27 cellular contexts compared by ENCODE assay signal in genomic region chr2:208726242-208726641, GRCh38.
"Had no signal": no experiment of that assay in that cellular context is flagged by ENCODE, and none has a peak within 500 bp of the region (broad histone marks: within the 10 kb centered on the region; RNA-seq: fewer than 3 reads in every experiment).

No MANE protein-coding gene starts in this region.

- FAIRE-seq: urothelium cell line had no signal

- H3K27ac ChIP-seq: stomach, suprapubic skin, testis, thoracic aorta, thyroid gland, tibial artery, tibial nerve, transverse colon, upper lobe of left lung, upper lobe of right lung, uterus, vagina had no signal

- H3K36me3 ChIP-seq: stomach, suprapubic skin, thoracic aorta, thyroid gland, tibial artery, tibial nerve, transverse colon, upper lobe of left lung, upper lobe of right lung, uterus, vagina had no signal

- ATAC-seq: stimulated activated effector memory CD8-positive, alpha-beta T cell treated with anti-CD3 and anti-CD28 coated beads, Interleukin-12 subunit alpha, Interleukin-12 subunit beta, amount 100 ng/mL, for 72 hours; stimulated activated memory B cell treated with anti-CD40 and anti-IgM and Interleukin-4, amounts not matched to agents 10 μg/mL and 1 μg/mL and 100 μg/mL, for 72 hours; stimulated activated naive B cell treated with anti-CD40 and anti-IgM and Interleukin-4, amounts not matched to agents 10 μg/mL and 1 μg/mL and 100 μg/mL, for 72 hours; stimulated activated naive CD8-positive, alpha-beta T cell treated with anti-CD3 and anti-CD28 coated beads, Interleukin-15, amount 100 ng/mL, for 72 hours; stimulated activated naive CD8-positive, alpha-beta T cell treated with anti-CD3 and anti-CD28 coated beads, Interleukin-15, Interleukin-2, amounts not matched to agents 100 U/mL and 50 U/mL, for 24 hours; upper lobe of right lung had no signal

- H3K4me3 ChIP-seq: stomach, suprapubic skin, testis, thoracic aorta, thyroid gland, tibial artery, tibial nerve, transverse colon, upper lobe of left lung, upper lobe of right lung, uterus, vagina had no signal

- H3K4me1 ChIP-seq: stomach, suprapubic skin, testis, thyroid gland, tibial artery, tibial nerve, upper lobe of left lung, upper lobe of right lung, uterus, vagina had no signal

- H3K9me3 ChIP-seq: suprapubic skin, testis, thoracic aorta, thyroid gland, tibial artery, tibial nerve, transverse colon, upper lobe of left lung, upper lobe of right lung, uterus, vagina had no signal

- H3K27me3 ChIP-seq: stomach, suprapubic skin, testis, thyroid gland, tibial artery, tibial nerve, transverse colon, upper lobe of left lung, upper lobe of right lung, uterus, vagina had no signal

- DNase-seq: stimulated activated CD4-positive, alpha-beta T cell treated with anti-CD3 and anti-CD28 coated beads, Interleukin-2, amount 100 ng/mL, for 48 hours; stimulated activated CD4-positive, alpha-beta T cell treated with anti-CD3 and anti-CD28 coated beads, Interleukin-4, amount 100 ng/mL, for 1 hour; stimulated activated CD4-positive, alpha-beta T cell treated with anti-CD3 and anti-CD28 coated beads, Interleukin-4, amount 100 ng/mL, for 24 hours; stimulated activated CD4-positive, alpha-beta T cell treated with anti-CD3 and anti-CD28 coated beads, Interleukin-4, amount 100 ng/mL, for 4 hours; stimulated activated CD8-positive, alpha-beta memory T cell treated with anti-CD3 and anti-CD28 coated beads, Interleukin-4, amount 100 ng/mL, for 48 hours; stimulated activated naive B cell treated with anti-CD40 and anti-IgM and Interleukin-4, amounts not matched to agents 10 μg/mL and 1 μg/mL and 100 μg/mL, for 72 hours; stimulated activated naive CD4-positive, alpha-beta T cell; stimulated activated naive CD4-positive, alpha-beta T cell treated with Interleukin-2 at 50 U/mL for 16 hours; stimulated activated naive CD8-positive, alpha-beta T cell treated with anti-CD3 and anti-CD28 coated beads, Interleukin-15, amount 100 ng/mL, for 72 hours; stimulated activated naive CD8-positive, alpha-beta T cell treated with anti-CD3 and anti-CD28 coated beads, Interleukin-15, Interleukin-2, amounts not matched to agents 100 U/mL and 50 U/mL, for 24 hours; stomach; substantia nigra; testis; thyroid gland; tibial artery; transverse colon; trophoblast cell; upper lobe of left lung; upper lobe of right lung; uterus had no signal
